In genomic region chr20:56870271-56870670, GRCh38 we compare ENCODE assay signal across 28 cellular contexts.
"Had no signal": no experiment of that assay in that cellular context is flagged by ENCODE, and none has a peak within 500 bp of the region (broad histone marks: within the 10 kb centered on the region; RNA-seq: fewer than 3 reads in every experiment).

No MANE protein-coding gene starts in this region.

- H3K4me1 ChIP-seq: foreskin keratinocyte, gastroesophageal sphincter, heart left ventricle, left lung, parathyroid adenoma, transverse colon had no signal

- H3K27ac Mint-ChIP-seq: dendritic cell treated with granulocyte-macrophage colony-stimulating factor and Interleukin-4, amounts not matched to agents 40 ng/mL and 50 ng/mL, for 4 days; mesothelial cell of epicardium; naive B cell; natural killer cell treated with Interleukin-12 subunit alpha and Interleukin-12 subunit beta and Interleukin-15 and Interleukin-18, amount 100 ng/mL, for 72 hours; progenitor cell of endocrine pancreas; stimulated activated naive CD8-positive, alpha-beta T cell treated with anti-CD3 and anti-CD28 coated beads, Interleukin-15, amount 100 ng/mL, for 72 hours had no signal

- H3K4me1 Mint-ChIP-seq: mesothelial cell of epicardium; naive B cell; stimulated activated naive CD8-positive, alpha-beta T cell treated with anti-CD3 and anti-CD28 coated beads, Interleukin-15, amount 100 ng/mL, for 72 hours had no signal

- H3K9me3 ChIP-seq: mucosa of descending colon, suprapubic skin, transverse colon, vagina had no signal

- H3K36me3 ChIP-seq: esophagus muscularis mucosa, gastroesophageal sphincter, heart left ventricle, left lung, suprapubic skin, transverse colon, vagina had no signal

- H3K4me3 Mint-ChIP-seq: dendritic cell treated with granulocyte-macrophage colony-stimulating factor and Interleukin-4, amounts not matched to agents 40 ng/mL and 50 ng/mL, for 4 days; mesothelial cell of epicardium; natural killer cell treated with Interleukin-12 subunit alpha and Interleukin-12 subunit beta and Interleukin-15 and Interleukin-18, amount 100 ng/mL, for 72 hours; neural crest cell; stimulated activated naive CD8-positive, alpha-beta T cell treated with anti-CD3 and anti-CD28 coated beads, Interleukin-15, amount 100 ng/mL, for 72 hours had no signal

- H3K27me3 ChIP-seq: hepatocyte, transverse colon, vagina had no signal

- H3K9me3 Mint-ChIP-seq: dendritic cell treated with granulocyte-macrophage colony-stimulating factor and Interleukin-4, amounts not matched to agents 40 ng/mL and 50 ng/mL, for 4 days; natural killer cell treated with Interleukin-12 subunit alpha and Interleukin-12 subunit beta and Interleukin-15 and Interleukin-18, amount 100 ng/mL, for 72 hours; neural crest cell; stimulated activated naive CD8-positive, alpha-beta T cell treated with anti-CD3 and anti-CD28 coated beads, Interleukin-15, amount 100 ng/mL, for 72 hours had no signal

- H3K79me2 ChIP-seq: hepatocyte, parathyroid adenoma had no signal

- H3K27ac ChIP-seq: esophagus muscularis mucosa, foreskin keratinocyte, gastroesophageal sphincter, heart left ventricle, hepatocyte, left lung, parathyroid adenoma, suprapubic skin, transverse colon, vagina had no signal

- H3K36me3 Mint-ChIP-seq: mesothelial cell of epicardium; naive B cell; natural killer cell treated with Interleukin-12 subunit alpha and Interleukin-12 subunit beta and Interleukin-15 and Interleukin-18, amount 100 ng/mL, for 72 hours had no signal

- H3K27me3 Mint-ChIP-seq: stimulated activated naive CD8-positive, alpha-beta T cell treated with anti-CD3 and anti-CD28 coated beads, Interleukin-15, amount 100 ng/mL, for 72 hours had no signal

- H3K4me2 ChIP-seq: hepatocyte, smooth muscle cell had no signal

- DNase-seq: effector memory CD4-positive, alpha-beta T cell; foreskin keratinocyte; heart left ventricle; kidney; left cardiac atrium; left lung; mesenchymal stem cell; mucosa of descending colon; naive B cell; stimulated activated CD4-positive, alpha-beta T cell treated with anti-CD3 and anti-CD28 coated beads, Interleukin-12 subunit alpha, Interleukin-12 subunit beta, amount 100 ng/mL, for 4 hours; stimulated activated CD4-positive, alpha-beta T cell treated with anti-CD3 and anti-CD28 coated beads, Interleukin-1b, Interleukin-23, amount 100 ng/mL, for 48 hours; stimulated activated CD4-positive, alpha-beta T cell treated with anti-CD3 and anti-CD28 coated beads, Interleukin-4, amount 100 ng/mL, for 1 hour; stimulated activated CD8-positive, alpha-beta memory T cell treated with anti-CD3 and anti-CD28 coated beads, Interleukin-4, amount 100 ng/mL, for 48 hours; stimulated activated naive CD4-positive, alpha-beta T cell; stimulated activated naive CD8-positive, alpha-beta T cell treated with anti-CD3 and anti-CD28 coated beads, Interleukin-15, amount 100 ng/mL, for 72 hours; transverse colon had no signal

- H3K4me3 ChIP-seq: esophagus muscularis mucosa, gastroesophageal sphincter, heart left ventricle, hepatocyte, left lung, mucosa of descending colon, smooth muscle cell, suprapubic skin, transverse colon, vagina had no signal

- H3K9ac ChIP-seq: parathyroid adenoma had no signal

- H2AFZ ChIP-seq: hepatocyte, parathyroid adenoma had no signal
